38 cellular contexts compared by ENCODE assay signal in the genomic region with DNA sequence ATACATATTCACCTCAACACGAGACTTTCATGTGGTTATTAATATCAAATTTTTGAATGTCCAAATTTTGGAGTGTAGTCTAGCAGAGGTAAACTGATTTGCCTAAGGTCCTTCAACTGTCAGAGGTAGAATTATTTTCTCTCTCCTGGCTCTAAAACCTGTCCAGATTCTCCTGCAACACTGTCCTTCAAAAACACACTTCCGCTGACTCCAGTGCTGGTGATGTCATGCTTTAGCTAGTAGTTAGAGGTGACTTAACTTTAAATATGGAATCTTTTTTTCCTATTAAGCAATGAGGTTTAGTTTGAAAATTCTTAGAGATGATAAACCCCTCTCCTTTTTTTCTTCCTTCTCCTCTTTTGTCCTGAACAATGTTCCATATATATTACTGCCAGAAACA. TPM values are rescaled to one million over a fixed set of nuclear protein-coding genes. Genes with fewer than 3 reads are reported as not detected.
"Had no signal": no experiment of that assay in that cellular context is flagged by ENCODE, and none has a peak within 500 bp of the region (broad histone marks: within the 10 kb centered on the region; RNA-seq: fewer than 3 reads in every experiment).

No MANE protein-coding gene starts in this region.

- DNase-seq: Karpas-422, Kasumi-1, MG63, MM.1S, MV-4-11, NCI-H1048, NCI-H1092, NCI-H1092 treated with DMSO at 0.1 percent for 48 hours, NCI-H1105, NCI-H1105 treated with DMSO at 0.1 percent for 48 hours, NCI-H1417, NCI-H1417 treated with DMSO at 0.1 percent for 48 hours, NCI-H1436, NCI-H1436 treated with DMSO at 0.1 percent for 48 hours, NCI-H146, NCI-H1694, NCI-H1694 treated with DMSO at 0.1 percent for 48 hours, NCI-H187, NCI-H187 treated with DMSO at 0.1 percent for 48 hours, NCI-H1930, NCI-H2029, NCI-H2029 treated with DMSO at 0.1 percent for 48 hours, NCI-H2081, NCI-H2081 treated with DMSO at 0.1 percent for 48 hours, NCI-H2107, NCI-H2171, NCI-H2171 treated with DMSO at 0.1 percent for 48 hours, NCI-H2227 treated with DMSO at 0.1 percent for 48 hours, NCI-H226, NCI-H345, NCI-H446, NCI-H446 treated with DMSO at 0.1 percent for 48 hours, NCI-H510A, NCI-H510A treated with DMSO at 0.1 percent for 48 hours, NCI-H524 had no signal

- H3K4me3 ChIP-seq: MG63 had no signal

- H3K27me3 ChIP-seq: MG63 had no signal

- H3K9me3 ChIP-seq: MG63 had no signal

- H3K36me3 ChIP-seq: MG63 had no signal

RNA-seq across cellular contexts. Expression of a gene that starts 10.8 kb away (rescaled TPM):
- total RNA-seq: LHCN-M2, M059J, MCF 10A had no signal
